Comparison of ENCODE assay signal across 1 cellular context in genomic region chr12:76784600-76785051, GRCh38.
TF ChIP-seq lines count a peak whose summit lies in the region.

No MANE protein-coding gene starts in this region.

TF ChIP-seq in IMR-90, 13 proteins besides CTCF, POLR2A, EP300 and RAD21:
- TF ChIP-seq MAFK (IDR thresholded peaks at IDR 0.05; ENCODE audit: low read depth, low read length) = no peak
- TF ChIP-seq SMC3 (IDR thresholded peaks at IDR 0.05; ENCODE audit: low read depth, low read length) = no peak
- TF ChIP-seq BHLHE40 (IDR thresholded peaks at IDR 0.05; ENCODE audit: low read depth, low read length) = no peak
